9 cellular contexts compared by ENCODE assay signal in genomic region chr9:33466565-33467495, GRCh38.
DNase-seq lines count a peak whose midpoint lies in the region; ATAC-seq and TF ChIP-seq lines count a peak whose summit lies in the region.
"Had no signal": no experiment of that assay in that cellular context is flagged by ENCODE, and none has a peak within 500 bp of the region (broad histone marks: within the 10 kb centered on the region; RNA-seq: fewer than 3 reads in every experiment).

No MANE protein-coding gene starts in this region.

- H3K27me3 Mint-ChIP-seq in nephron progenitor cell (ENCODE audit: low read depth, poor library complexity): no peaks in the 10 kb centered on the region
- H3K27me3 Mint-ChIP-seq: dendritic cell treated with granulocyte-macrophage colony-stimulating factor and Interleukin-4, amounts not matched to agents 40 ng/mL and 50 ng/mL, for 4 days had no signal

- DNase-seq in NCI-H2081 (lab: John Stamatoyannopoulos, UW): peak; percentile 22 to 27
- no peak for DNase-seq in NCI-H2081 treated with DMSO at 0.1 percent for 48 hours (lab: John Stamatoyannopoulos, UW)
- DNase-seq in NCI-H1694 treated with DMSO at 0.1 percent for 48 hours (lab: John Stamatoyannopoulos, UW): peak; percentile 20
- DNase-seq in activated CD8-positive, alpha-beta memory T cell treated with anti-CD3 and anti-CD28 coated beads, Interleukin-2, amount 50 U/mL, for 24 hours (ENCODE audit: extremely low read depth): peak; percentile 35
- peak; percentile 57 for DNase-seq in epithelial cell of esophagus (ENCODE audit: low read depth)
- peak; percentile 91 for DNase-seq in nephron progenitor cell
- peak; percentile 45 to 77 for DNase-seq in tibial artery

- no peaks in the 10 kb centered on the region for H3K27me3 ChIP-seq in tibial artery

- intact Hi-C loops in tibial artery (cut with DNase I; ENCODE audit: low total_unique reads): loop anchor here (5.0 kb wide), 1 partner anchor 95 kb away; no protein-coding TSS in a partner anchor

- H3K9me3 ChIP-seq in tibial artery: no peaks in the 10 kb centered on the region

- peaks cover 54% of the 10 kb centered on the region for H3K36me3 Mint-ChIP-seq in nephron progenitor cell (ENCODE audit: low read depth)

- no peak overlapping the region for H3K4me3 Mint-ChIP-seq in nephron progenitor cell
- H3K4me3 Mint-ChIP-seq: dendritic cell treated with granulocyte-macrophage colony-stimulating factor and Interleukin-4, amounts not matched to agents 40 ng/mL and 50 ng/mL, for 4 days had no signal

- H3K9me3 Mint-ChIP-seq in nephron progenitor cell: no peaks in the 10 kb centered on the region
- H3K9me3 Mint-ChIP-seq: dendritic cell treated with granulocyte-macrophage colony-stimulating factor and Interleukin-4, amounts not matched to agents 40 ng/mL and 50 ng/mL, for 4 days had no signal

- H3K27ac ChIP-seq in tibial artery: no peak overlapping the region

- TF ChIP-seq CTCF in epithelial cell of esophagus (IDR thresholded peaks at IDR 0.05; ENCODE audit: insufficient read depth, low read depth, low read length, missing control alignments): peak; percentile 99
- TF ChIP-seq CTCF in nephron progenitor cell (IDR thresholded peaks at IDR 0.05): peak; percentile 99
- peak; percentile 80 to 93 for TF ChIP-seq CTCF in tibial artery (IDR thresholded peaks at IDR 0.05)

- H3K36me3 ChIP-seq in tibial artery: peaks cover 85 to 100% (median 96%) of the 10 kb centered on the region in 3 donors

- no peak for ATAC-seq in HG03108 (IDR thresholded peaks at IDR 0.05; ENCODE audit: unreplicated experiment)

- H3K27ac Mint-ChIP-seq in nephron progenitor cell: no peak overlapping the region
- H3K27ac Mint-ChIP-seq: dendritic cell treated with granulocyte-macrophage colony-stimulating factor and Interleukin-4, amounts not matched to agents 40 ng/mL and 50 ng/mL, for 4 days had no signal

- no peak overlapping the region for H3K4me3 ChIP-seq in epithelial cell of esophagus (ENCODE audit: low read length)
- H3K4me3 ChIP-seq in tibial artery: no peak overlapping the region

- H3K4me1 Mint-ChIP-seq in nephron progenitor cell: peaks cover 7% of the 10 kb centered on the region

- H3K4me1 ChIP-seq in tibial artery: peaks cover 0 to 1% (median under 1%) of the 10 kb centered on the region in 4 donors
